In genomic region chr4:112266823-112267222, GRCh38 we compare ENCODE assay signal across 8 cellular contexts. TPM values are rescaled to one million over a fixed set of nuclear protein-coding genes. Genes with fewer than 3 reads are reported as not detected.
DNase-seq lines count a peak whose midpoint lies in the region; ATAC-seq and TF ChIP-seq lines count a peak whose summit lies in the region.
"Had no signal": no experiment of that assay in that cellular context is flagged by ENCODE, and none has a peak within 500 bp of the region (broad histone marks: within the 10 kb centered on the region; RNA-seq: fewer than 3 reads in every experiment).

No MANE protein-coding gene starts in this region.

- DNase-seq in GM12865 (ENCODE audit: low read depth) (peak; percentile 35), endodermal cell (no peak), psoas muscle (no peak), WERI-Rb-1 (no peak)
- no peak for DNase-seq in activated T-helper 2 cell treated with anti-CD3 and anti-CD28 coated beads, Interferon-gamma antibody, Interleukin-2, Interleukin-4, amounts not matched to agents 10 μg/mL and 5 μg/mL and 100 μg/mL, durations not matched to agents 14 hours and 24 hours and 36 hours (ENCODE audit: low spot score)

- H3K79me2 ChIP-seq in OCI-LY1 (ENCODE audit: insufficient read depth, low read length) = no peaks in the 10 kb centered on the region

- H3K9ac ChIP-seq in OCI-LY1 (ENCODE audit: low read length) = no peak overlapping the region
- H3K9ac ChIP-seq in endodermal cell (ENCODE audit: extremely low read depth, low read length, poor library complexity, severe bottlenecking) = no peak overlapping the region

- H3K27ac Mint-ChIP-seq in endodermal cell = no peak overlapping the region
- H3K27ac Mint-ChIP-seq in activated T-helper 2 cell treated with anti-CD3 and anti-CD28 coated beads, Interferon-gamma antibody, Interleukin-2, Interleukin-4, amounts not matched to agents 10 μg/mL and 5 μg/mL and 100 μg/mL, durations not matched to agents 14 hours and 24 hours and 36 hours = no peak overlapping the region

- no peaks in the 10 kb centered on the region for H3K9me3 Mint-ChIP-seq in endodermal cell
- H3K9me3 Mint-ChIP-seq in activated T-helper 2 cell treated with anti-CD3 and anti-CD28 coated beads, Interferon-gamma antibody, Interleukin-2, Interleukin-4, amounts not matched to agents 10 μg/mL and 5 μg/mL and 100 μg/mL, durations not matched to agents 14 hours and 24 hours and 36 hours = no peaks in the 10 kb centered on the region

- H3K27ac ChIP-seq in OCI-LY1 (ENCODE audit: low read depth, low read length, poor library complexity, severe bottlenecking) = no peak overlapping the region
- no peak overlapping the region for H3K27ac ChIP-seq in endodermal cell (ENCODE audit: low read depth, low read length)
- no peak overlapping the region for H3K27ac ChIP-seq in psoas muscle
- H3K27ac ChIP-seq in WERI-Rb-1 = no peak overlapping the region
- H3K27ac ChIP-seq: epithelial cell of prostate had no signal

- no peaks in the 10 kb centered on the region for H3K27me3 Mint-ChIP-seq in endodermal cell (ENCODE audit: insufficient read depth)
- no peaks in the 10 kb centered on the region for H3K27me3 Mint-ChIP-seq in activated T-helper 2 cell treated with anti-CD3 and anti-CD28 coated beads, Interferon-gamma antibody, Interleukin-2, Interleukin-4, amounts not matched to agents 10 μg/mL and 5 μg/mL and 100 μg/mL, durations not matched to agents 14 hours and 24 hours and 36 hours (ENCODE audit: low read depth)

- H3K4me3 Mint-ChIP-seq in endodermal cell = no peak overlapping the region
- H3K4me3 Mint-ChIP-seq in activated T-helper 2 cell treated with anti-CD3 and anti-CD28 coated beads, Interferon-gamma antibody, Interleukin-2, Interleukin-4, amounts not matched to agents 10 μg/mL and 5 μg/mL and 100 μg/mL, durations not matched to agents 14 hours and 24 hours and 36 hours (ENCODE audit: low read depth) = no peak overlapping the region

- no peak overlapping the region for H3K4me2 ChIP-seq in OCI-LY1 (ENCODE audit: low read length)

- intact Hi-C loops in psoas muscle (cut with DNase I) = no loop called here
- intact Hi-C loops in activated T-helper 2 cell treated with anti-CD3 and anti-CD28 coated beads, Interferon-gamma antibody, Interleukin-2, Interleukin-4, amounts not matched to agents 10 μg/mL and 5 μg/mL and 100 μg/mL, durations not matched to agents 14 hours and 24 hours and 36 hours (cut with micrococcal nuclease) = no loop called here

- no peaks in the 10 kb centered on the region for H4K20me1 ChIP-seq in OCI-LY1 (ENCODE audit: insufficient read depth, low read length)

- TF ChIP-seq CTCF in GM12865 (IDR thresholded peaks at IDR 0.05; ENCODE audit: insufficient read depth, low read depth, low read length, missing control alignments) = peak; percentile 28
- peak; percentile 46 for TF ChIP-seq CTCF in OCI-LY1 (IDR thresholded peaks at IDR 0.05; ENCODE audit: low read length)
- TF ChIP-seq CTCF in endodermal cell (conservative IDR thresholded peaks at IDR 0.05) = peak; percentile 72
- peak; percentile 53 for TF ChIP-seq CTCF in psoas muscle (IDR thresholded peaks at IDR 0.05)
- no peak for TF ChIP-seq CTCF in WERI-Rb-1 (IDR thresholded peaks at IDR 0.05; ENCODE audit: low read depth, low read length)

- H3K4me1 ChIP-seq in OCI-LY1 (ENCODE audit: insufficient read depth, low read length, severe bottlenecking) = no peaks in the 10 kb centered on the region
- peaks cover 3% of the 10 kb centered on the region for H3K4me1 ChIP-seq in endodermal cell (ENCODE audit: control insufficient read depth, insufficient read depth, low read length)
- no peaks in the 10 kb centered on the region for H3K4me1 ChIP-seq in psoas muscle

- H3K36me3 ChIP-seq in OCI-LY1 (ENCODE audit: insufficient read depth, low read length) (peaks cover 4% of the 10 kb centered on the region; the same call in 1 of the 2 replicates), endodermal cell (ENCODE audit: control insufficient read depth, insufficient read depth, low read length) (peaks cover 41% of the 10 kb centered on the region), psoas muscle (ENCODE audit: insufficient read depth in 1 of 2, low read depth in 1 of 2) (peaks cover 0 to 49% of the 10 kb centered on the region in 2 donors), WERI-Rb-1 (peaks cover 10% of the 10 kb centered on the region)

- peaks cover 24% of the 10 kb centered on the region for H3K36me3 Mint-ChIP-seq in endodermal cell (ENCODE audit: low read depth)
- peaks cover 36% of the 10 kb centered on the region for H3K36me3 Mint-ChIP-seq in activated T-helper 2 cell treated with anti-CD3 and anti-CD28 coated beads, Interferon-gamma antibody, Interleukin-2, Interleukin-4, amounts not matched to agents 10 μg/mL and 5 μg/mL and 100 μg/mL, durations not matched to agents 14 hours and 24 hours and 36 hours (ENCODE audit: low read depth)

- H3K9me3 ChIP-seq in OCI-LY1 (ENCODE audit: low read length) (no peaks in the 10 kb centered on the region), endodermal cell (ENCODE audit: control insufficient read depth, low read length) (no peaks in the 10 kb centered on the region), psoas muscle (no peaks in the 10 kb centered on the region), WERI-Rb-1 (ENCODE audit: severe bottlenecking) (no peaks in the 10 kb centered on the region)

- no peaks in the 10 kb centered on the region for H3K9me2 ChIP-seq in OCI-LY1 (ENCODE audit: low read depth, low read length)

- H3F3A ChIP-seq in OCI-LY1 (ENCODE audit: insufficient read depth, low read length) = no peaks in the 10 kb centered on the region

- no peak overlapping the region for H3K4me3 ChIP-seq in GM12865 (ENCODE audit: low read depth, low read length)
- H3K4me3 ChIP-seq in OCI-LY1 (ENCODE audit: low read depth, low read length, poor library complexity, severe bottlenecking) = no peak overlapping the region
- no peak overlapping the region for H3K4me3 ChIP-seq in endodermal cell (ENCODE audit: low read length)
- H3K4me3 ChIP-seq in psoas muscle = no peak overlapping the region
- no peak overlapping the region for H3K4me3 ChIP-seq in WERI-Rb-1 (ENCODE audit: low read depth, low read length)

- peaks cover 11% of the 10 kb centered on the region for H3K4me1 Mint-ChIP-seq in endodermal cell
- H3K4me1 Mint-ChIP-seq in activated T-helper 2 cell treated with anti-CD3 and anti-CD28 coated beads, Interferon-gamma antibody, Interleukin-2, Interleukin-4, amounts not matched to agents 10 μg/mL and 5 μg/mL and 100 μg/mL, durations not matched to agents 14 hours and 24 hours and 36 hours (ENCODE audit: low read depth) = peaks cover 6% of the 10 kb centered on the region

- H2AFZ ChIP-seq in OCI-LY1 (ENCODE audit: low read length) = no peak overlapping the region

- H3K27me3 ChIP-seq in OCI-LY1 (ENCODE audit: insufficient read depth, low read length) (no peaks in the 10 kb centered on the region), endodermal cell (ENCODE audit: control insufficient read depth, insufficient read depth, low read length, poor library complexity, severe bottlenecking) (no peaks in the 10 kb centered on the region), psoas muscle (ENCODE audit: insufficient read depth in 3 of 3, low read length in 2 of 3) (no peaks in the 10 kb centered on the region), WERI-Rb-1 (ENCODE audit: insufficient read depth, low read depth, severe bottlenecking) (no peaks in the 10 kb centered on the region)

- ATAC-seq in psoas muscle (peak in 3 of 4 donors; percentile 46 to 83 (median 68)), HG03097 (IDR thresholded peaks at IDR 0.05; ENCODE audit: low FRiP score, unreplicated experiment) (no peak)

- 93% methylated on average over 2 of the region's 2 CpGs; no CpG with 5 or more reads in 1 of the 2 experiments for WGBS in endodermal cell (ENCODE audit: insufficient coverage in 1 of 2, insufficient read length in 1 of 2), 2 experiments
- WGBS in psoas muscle, 3 donors = 59 to 83% (median 69%) methylated on average over 2 of the region's 2 CpGs

RNA-seq across cellular contexts. Expression of gene TIFA, which starts 18.9 kb away (rescaled TPM):
- 1 to 10 TPM; 4.2 to 6.2 TPM for total RNA-seq in endodermal cell
- polyA plus RNA-seq in endodermal cell (2013, experiment 1 of 2) = 7.9 TPM
- 6.5 TPM for polyA plus RNA-seq in endodermal cell (2013, experiment 2 of 2)
- 1 to 10 TPM; 1.7 to 3.3 (median 2.2) TPM for total RNA-seq in psoas muscle
- 1 to 10 TPM in 2 of 3 donors, under 1 TPM in 1; 1.00 to 4.2 (median 1.4) TPM for polyA plus RNA-seq in psoas muscle
- total RNA-seq in activated T-helper 2 cell treated with anti-CD3 and anti-CD28 coated beads, Interferon-gamma antibody, Interleukin-2, Interleukin-4, amounts not matched to agents 10 μg/mL and 5 μg/mL and 100 μg/mL, durations not matched to agents 14 hours and 24 hours and 36 hours = 10.1 and 10.4 TPM in 2 replicates

RNA-seq across cellular contexts. Expression of gene ALPK1, which starts 30.3 kb away (rescaled TPM):
- total RNA-seq in endodermal cell (under 1 TPM; 0.24 to 0.44 TPM), psoas muscle (10 to 100 TPM in 1 of 4 donors, 1 to 10 TPM in 3; 2.3 to 11.0 (median 4.0) TPM)
- 0.96 TPM for polyA plus RNA-seq in endodermal cell (2013, experiment 1 of 2)
- 1.1 TPM for polyA plus RNA-seq in endodermal cell (2013, experiment 2 of 2)
- polyA plus RNA-seq in psoas muscle = 1 to 10 TPM in 2 of 3 donors, under 1 TPM in 1; 0.72 to 3.1 (median 1.6) TPM
- 2.9 and 3.8 TPM in 2 replicates for total RNA-seq in activated T-helper 2 cell treated with anti-CD3 and anti-CD28 coated beads, Interferon-gamma antibody, Interleukin-2, Interleukin-4, amounts not matched to agents 10 μg/mL and 5 μg/mL and 100 μg/mL, durations not matched to agents 14 hours and 24 hours and 36 hours

RNA-seq across cellular contexts. Expression of gene AP1AR, which starts 35.2 kb away (rescaled TPM):
- 10 to 100 TPM; 22.7 to 24.8 TPM for total RNA-seq in endodermal cell
- 22.4 TPM for polyA plus RNA-seq in endodermal cell (2013, experiment 1 of 2)
- 21.7 TPM for polyA plus RNA-seq in endodermal cell (2013, experiment 2 of 2)
- 10 to 100 TPM in 2 of 4 donors, 1 to 10 TPM in 2; 5.3 to 12.1 (median 10.2) TPM for total RNA-seq in psoas muscle
- polyA plus RNA-seq in psoas muscle = 10 to 100 TPM in 1 of 3 donors, 1 to 10 TPM in 2; 5.8 to 19.8 (median 9.9) TPM
- 19.3 and 21.7 TPM in 2 replicates for total RNA-seq in activated T-helper 2 cell treated with anti-CD3 and anti-CD28 coated beads, Interferon-gamma antibody, Interleukin-2, Interleukin-4, amounts not matched to agents 10 μg/mL and 5 μg/mL and 100 μg/mL, durations not matched to agents 14 hours and 24 hours and 36 hours
